In genomic region chr5:145976431-145977155, GRCh38 we compare ENCODE assay signal across 10 cellular contexts. TPM values are rescaled to one million over a fixed set of nuclear protein-coding genes. Genes with fewer than 3 reads are reported as not detected.
DNase-seq lines count a peak whose midpoint lies in the region; ATAC-seq and TF ChIP-seq lines count a peak whose summit lies in the region.
"Had no signal": no experiment of that assay in that cellular context is flagged by ENCODE, and none has a peak within 500 bp of the region (broad histone marks: within the 10 kb centered on the region; RNA-seq: fewer than 3 reads in every experiment).

No MANE protein-coding gene starts in this region.

- peak overlapping the region; percentile 75 to 87 for H3K27ac ChIP-seq in thoracic aorta
- H3K27ac ChIP-seq: neutrophil had no signal

- H3K27me3 ChIP-seq in thoracic aorta (replicated peaks; ENCODE audit: insufficient read depth), result no peaks in the 10 kb centered on the region
- H3K27me3 ChIP-seq: neutrophil had no signal

- H3K4me3 ChIP-seq in thoracic aorta, result no peak overlapping the region
- no peak overlapping the region for H3K4me3 ChIP-seq in mucosa of descending colon

- H3K36me3 ChIP-seq in thoracic aorta, result no peaks in the 10 kb centered on the region
- H3K36me3 ChIP-seq in mucosa of descending colon (ENCODE audit: low read depth), result no peaks in the 10 kb centered on the region
- H3K36me3 ChIP-seq: neutrophil had no signal

- no peak overlapping the region for H3K4me3 Mint-ChIP-seq in activated CD4-positive, alpha-beta T cell treated with anti-CD3 and anti-CD28 coated beads for 36 hours

- peaks cover 20 to 63% of the 10 kb centered on the region in 2 donors for H3K4me1 ChIP-seq in thoracic aorta (ENCODE audit: control insufficient read depth in 1 of 2, low read depth in 2 of 2)
- H3K4me1 ChIP-seq in mucosa of descending colon (ENCODE audit: low read depth), result peaks cover 45% of the 10 kb centered on the region

- no peak overlapping the region for H3K27ac Mint-ChIP-seq in activated CD4-positive, alpha-beta T cell treated with anti-CD3 and anti-CD28 coated beads for 36 hours

- intact Hi-C loops in activated CD4-positive, alpha-beta T cell treated with anti-CD3 and anti-CD28 coated beads for 36 hours (cut with DNase I, micrococcal nuclease), result loop anchor here in 1 of 2 experiments (2.0 kb wide), 1 partner anchor 30 kb away; no protein-coding TSS in a partner anchor
- intact Hi-C loops in mucosa of descending colon (cut with DNase I, micrococcal nuclease), result no loop called here

- TF ChIP-seq CTCF in thoracic aorta (IDR thresholded peaks at IDR 0.05) (no peak), mucosa of descending colon (IDR thresholded peaks at IDR 0.05) (no peak)

- H3K9me3 ChIP-seq in thoracic aorta (no peaks in the 10 kb centered on the region), mucosa of descending colon (peaks cover 2% of the 10 kb centered on the region)
- H3K9me3 ChIP-seq: neutrophil had no signal

- H3K4me1 Mint-ChIP-seq in activated CD4-positive, alpha-beta T cell treated with anti-CD3 and anti-CD28 coated beads for 36 hours, result peaks cover 4% of the 10 kb centered on the region

- POLR2A ChIA-PET in activated CD4-positive, alpha-beta T cell treated with anti-CD3 and anti-CD28 coated beads for 36 hours (lab: Charles Lee), result interaction anchor here (1.3 kb wide), 1 partner anchor 22 kb away, joined by 3 read pairs; no protein-coding TSS in a partner anchor

- no peak for DNase-seq in activated CD4-positive, alpha-beta T cell treated with anti-CD3 and anti-CD28 coated beads for 36 hours
- DNase-seq in activated CD4-positive, alpha-beta T cell treated with anti-CD3 and anti-CD28 coated beads, Interleukin-2, amount 50 U/mL, for 1 hour, result no peak
- DNase-seq in astrocyte of the hippocampus (ENCODE audit: low read depth, low spot score) (peak; percentile 76), thoracic aorta (ENCODE audit: low spot score) (no peak), NCI-H146 (lab: John Stamatoyannopoulos, UW) (no peak), mucosa of descending colon (no peak), SW480 (ENCODE audit: low spot score) (no peak)

- peak; percentile 80 for ATAC-seq in activated CD4-positive, alpha-beta T cell treated with anti-CD3 and anti-CD28 coated beads for 36 hours
- ATAC-seq in HG03342 (IDR thresholded peaks at IDR 0.05; ENCODE audit: unreplicated experiment) (peak; percentile 86), thoracic aorta (ENCODE audit: insufficient number of reproducible peaks, low FRiP score, low read depth) (peak; percentile 16), mucosa of descending colon (no peak)

- H3K27me3 Mint-ChIP-seq in activated CD4-positive, alpha-beta T cell treated with anti-CD3 and anti-CD28 coated beads for 36 hours, result peaks cover 12% of the 10 kb centered on the region

- H3K36me3 Mint-ChIP-seq in activated CD4-positive, alpha-beta T cell treated with anti-CD3 and anti-CD28 coated beads for 36 hours (ENCODE audit: low read depth), result no peaks in the 10 kb centered on the region

- H3K9me3 Mint-ChIP-seq in activated CD4-positive, alpha-beta T cell treated with anti-CD3 and anti-CD28 coated beads for 36 hours (ENCODE audit: low read depth), result no peaks in the 10 kb centered on the region

- CTCF ChIA-PET in activated CD4-positive, alpha-beta T cell treated with anti-CD3 and anti-CD28 coated beads for 36 hours (lab: Charles Lee), result interaction anchor here (1.1 kb wide), 1 partner anchor 210 kb away, joined by 3 read pairs; no protein-coding TSS in a partner anchor

RNA-seq across cellular contexts. Expression of gene SH3RF2, which starts 40.2 kb away (rescaled TPM):
- under 1 TPM; 0.43 to 0.63 TPM for total RNA-seq in activated CD4-positive, alpha-beta T cell treated with anti-CD3 and anti-CD28 coated beads for 36 hours
- 10 to 100 TPM in 1 of 2 donors, 1 to 10 TPM in 1; 8.1 to 16.4 TPM for total RNA-seq in thoracic aorta
- total RNA-seq in mucosa of descending colon, result 10 to 100 TPM; 36.8 to 99.7 (median 61.5) TPM
- total RNA-seq: dermis microvascular lymphatic vessel endothelial cell had no signal

Comparison
In these comparisons a context has a peak if more than half of its experiments do, and no peak if none do; other contexts are left out.
1. RNA of gene SH3RF2, which starts 40.2 kb away (total RNA-seq): 36.8 to 99.7 TPM in mucosa of descending colon and 8.1 to 16.4 TPM in thoracic aorta; 0.43 to 0.63 TPM in activated CD4-positive, alpha-beta T cell treated with anti-CD3 and anti-CD28 coated beads for 36 hours; every median in the first group is over 4 times any median in the second.